Comparison of ENCODE assay signal across 18 cellular contexts in the genomic region with DNA sequence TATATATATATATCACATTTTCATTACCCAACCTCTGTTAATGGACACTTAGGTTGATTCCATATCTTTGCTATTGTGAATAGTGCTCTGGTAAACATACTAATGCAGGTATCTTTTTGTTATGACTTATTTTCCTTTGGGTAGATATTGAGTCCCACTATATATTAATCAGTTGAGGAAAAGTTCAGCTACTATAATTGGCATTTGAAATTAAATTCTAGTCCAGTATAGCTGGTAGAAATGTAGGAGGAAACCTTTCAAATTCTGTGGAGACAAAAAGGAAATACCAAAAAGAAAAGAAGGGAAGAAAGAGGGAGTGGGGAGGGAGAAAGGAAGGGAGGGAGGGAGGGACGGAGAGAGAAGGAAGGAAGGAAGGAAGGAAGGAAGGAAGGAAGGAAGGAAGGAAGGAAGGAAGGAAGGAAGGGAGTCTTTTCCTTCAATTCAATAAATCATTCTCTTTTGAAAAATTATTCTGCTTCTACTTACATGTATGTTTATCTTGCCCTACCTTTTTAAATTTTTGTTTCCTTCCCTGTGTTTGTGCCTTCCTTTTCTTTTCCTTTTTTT.
DNase-seq lines count a peak whose midpoint lies in the region; ATAC-seq, FAIRE-seq and TF ChIP-seq lines count a peak whose summit lies in the region.
"Had no signal": no experiment of that assay in that cellular context is flagged by ENCODE, and none has a peak within 500 bp of the region (broad histone marks: within the 10 kb centered on the region; RNA-seq: fewer than 3 reads in every experiment).

No MANE protein-coding gene starts in this region.

- H3K9me3 ChIP-seq in A673 (ENCODE audit: low read depth, low read length, poor library complexity, severe bottlenecking) (no peaks in the 10 kb centered on the region), HEK293 (ENCODE audit: control insufficient read depth, insufficient read depth, low read depth, low read length) (no peaks in the 10 kb centered on the region), K562 (replicated peaks; ENCODE audit: control insufficient read depth, insufficient read depth, low read depth, low read length) (no peaks in the 10 kb centered on the region), esophagus muscularis mucosa (no peaks in the 10 kb centered on the region)
- H3K9me3 ChIP-seq: BLaER1 treated with 17β-estradiol and CSF1 and Interleukin-3, amounts not matched to agents 10 nM and 100 nM; Caco-2 had no signal

- DNase-seq in A673 (ENCODE audit: low spot score) = peak; percentile 79
- no peak for DNase-seq in K562 (ENCODE audit: extremely low read depth in 1 of 4, low spot score in 3 of 4)
- DNase-seq in esophagus muscularis mucosa (ENCODE audit: extremely low spot score) = no peak
- DNase-seq: 8988T; AML-193; Caco-2; Calu3; CD4-positive, alpha-beta T cell; CD8-positive, alpha-beta T cell; DMS79 treated with DMSO at 0.1 percent for 48 hours; GF-D8 had no signal

- TF ChIP-seq EP300 in K562 (IDR thresholded peaks at IDR 0.05; ENCODE audit: low read length) (no peak), esophagus muscularis mucosa (IDR thresholded peaks at IDR 0.05) (no peak)

- no peak for TF ChIP-seq RAD21 in K562 (CRISPR knock-in tag; conservative IDR thresholded peaks at IDR 0.05 in 1 of 2, IDR thresholded peaks at IDR 0.05 in 1 of 2)

- intact Hi-C loops in A673 (cut with micrococcal nuclease; ENCODE audit: unreplicated experiment) (loop anchor here (1.0 to 10.0 kb wide), 2 partner anchors 248 to 347 kb away; no protein-coding TSS in a partner anchor), K562 (cut with micrococcal nuclease) (no loop called here), esophagus muscularis mucosa (cut with DNase I) (no loop called here)

- FAIRE-seq in K562 (lab: Jason Lieb, UNC) = no peak
- FAIRE-seq: A204.1, G401.6, GM12891 had no signal

- no peak overlapping the region for H3K4me2 ChIP-seq in K562 (ENCODE audit: insufficient read depth, low read length)
- H3K4me2 ChIP-seq: BLaER1 treated with 17β-estradiol and CSF1 and Interleukin-3, amounts not matched to agents 10 nM and 100 nM had no signal

- H3K9ac ChIP-seq in K562 (ENCODE audit: insufficient read depth in 1 of 2, low read depth in 2 of 2, low read length in 2 of 2) = no peak overlapping the region
- H3K9ac ChIP-seq: BLaER1 treated with 17β-estradiol and CSF1 and Interleukin-3, amounts not matched to agents 10 nM and 100 nM had no signal

- H3K9me1 ChIP-seq in K562 (ENCODE audit: control insufficient read depth, insufficient read depth, low read length) = no peaks in the 10 kb centered on the region

- H3K36me3 ChIP-seq in A673 (ENCODE audit: insufficient read depth, low read length, poor library complexity, severe bottlenecking) (peaks cover 48% of the 10 kb centered on the region), HEK293 (ENCODE audit: control insufficient read depth in 2 of 2, insufficient read depth in 1 of 2, low read length in 2 of 2) (no peaks in the 10 kb centered on the region), K562 (ENCODE audit: control insufficient read depth, insufficient read depth, low read length) (no peaks in the 10 kb centered on the region), esophagus muscularis mucosa (peaks cover 0 to 17% (median 0%) of the 10 kb centered on the region in 4 donors)
- H3K36me3 ChIP-seq: BLaER1 treated with 17β-estradiol and CSF1 and Interleukin-3, amounts not matched to agents 10 nM and 100 nM had no signal

- BruUV-seq in A673 (replicated peaks; lab: Mats Ljungman, UMichigan) (no TSS peak), K562 (replicated peaks; lab: Mats Ljungman, UMichigan) (no TSS peak)

- no CpG with 5 or more reads among the region's 1 CpG for WGBS in K562 (ENCODE audit: insufficient coverage, low coverage, missing lambda C conversion rate)
- WGBS in esophagus muscularis mucosa = 71% methylated on average over 1 of the region's 1 CpG

- ATAC-seq in K562 (no peak), GM18907 (IDR thresholded peaks at IDR 0.05; ENCODE audit: unreplicated experiment) (no peak)
- ATAC-seq: CD8-positive, alpha-beta T cell had no signal

- H3K27ac ChIP-seq in A673 (ENCODE audit: low read depth, low read length, poor library complexity, severe bottlenecking) (peak overlapping the region; percentile 77), HEK293 (ENCODE audit: extremely low read depth, low read depth, low read length) (no peak overlapping the region), K562 (ENCODE audit: extremely low read depth, low read depth, low read length) (no peak overlapping the region), esophagus muscularis mucosa (replicated peaks in 1 of 4) (no peak overlapping the region)
- H3K27ac ChIP-seq: BLaER1 treated with 17β-estradiol and CSF1 and Interleukin-3, amounts not matched to agents 10 nM and 100 nM; C4-2B had no signal

- H3K4me1 ChIP-seq in A673 (ENCODE audit: insufficient read depth, low read length, poor library complexity, severe bottlenecking) = peaks cover 54% of the 10 kb centered on the region
- H3K4me1 ChIP-seq in HEK293 (ENCODE audit: control insufficient read depth, insufficient read depth, low read length) = no peaks in the 10 kb centered on the region
- H3K4me1 ChIP-seq in K562 (replicated peaks in 1 of 2; ENCODE audit: control insufficient read depth in 2 of 2, insufficient read depth in 2 of 2, low read length in 2 of 2) = peaks cover 0 to 7% of the 10 kb centered on the region in 2 experiments; a peak in 1 of 5 replicates
- peaks cover 0 to 20% (median 15%) of the 10 kb centered on the region in 4 donors for H3K4me1 ChIP-seq in esophagus muscularis mucosa
- H3K4me1 ChIP-seq: Caco-2 had no signal

- TF ChIP-seq CTCF in A673 (conservative IDR thresholded peaks at IDR 0.05; ENCODE audit: low read depth, low read length) = no peak
- no peak for TF ChIP-seq CTCF in HEK293 (tag by site-specific recombination; IDR thresholded peaks at IDR 0.05)
- no peak for TF ChIP-seq CTCF in K562 (IDR thresholded peaks at IDR 0.05 in 2 of 3, conservative IDR thresholded peaks at IDR 0.05 in 1 of 3; ENCODE audit: insufficient read depth in 2 of 3, low read depth in 1 of 3, low read length in 3 of 3)
- TF ChIP-seq CTCF in esophagus muscularis mucosa (IDR thresholded peaks at IDR 0.05) = no peak

- no peaks in the 10 kb centered on the region for H4K20me1 ChIP-seq in K562 (replicated peaks; ENCODE audit: control insufficient read depth, insufficient read depth, low read length)
- H4K20me1 ChIP-seq: BLaER1 treated with 17β-estradiol and CSF1 and Interleukin-3, amounts not matched to agents 10 nM and 100 nM had no signal

- H3K79me2 ChIP-seq in K562 (ENCODE audit: control insufficient read depth, insufficient read depth, low read length) = no peaks in the 10 kb centered on the region

- CTCF ChIA-PET in A673 (lab: Charles Lee) (no interaction called here), HEK293 (lab: Yijun Ruan, JAX) (interaction anchor here (0.7 kb wide), 2 partner anchors 262 to 342 kb away, joined by 3 to 5 read pairs; no protein-coding TSS in a partner anchor), K562 (lab: Yijun Ruan, JAX; ENCODE audit: low intra/inter-chr PET ratio) (no interaction called here)

- in situ Hi-C loops in K562 (cut with MboI) = no loop called here

- TF ChIP-seq POLR2A in K562 (conservative IDR thresholded peaks at IDR 0.05) = no peak
- TF ChIP-seq POLR2A in esophagus muscularis mucosa (IDR thresholded peaks at IDR 0.05; ENCODE audit: low read depth) = no peak

- H3K27me3 ChIP-seq in A673 (replicated peaks; ENCODE audit: insufficient read depth, low read depth, low read length, poor library complexity) = no peaks in the 10 kb centered on the region
- no peaks in the 10 kb centered on the region for H3K27me3 ChIP-seq in K562 (ENCODE audit: control insufficient read depth in 2 of 2, insufficient read depth in 2 of 2, low read length in 2 of 2)
- no peaks in the 10 kb centered on the region for H3K27me3 ChIP-seq in esophagus muscularis mucosa
- H3K27me3 ChIP-seq: BLaER1 treated with 17β-estradiol and CSF1 and Interleukin-3, amounts not matched to agents 10 nM and 100 nM had no signal

- H2AFZ ChIP-seq in K562 (ENCODE audit: low read depth, low read length) = no peak overlapping the region; the same call in 1 of the 2 replicates

- POLR2A ChIA-PET in A673 (lab: Charles Lee; ENCODE audit: low non-redundant PET) = no interaction called here
- POLR2A ChIA-PET in HEK293 (lab: Yijun Ruan, JAX) = no interaction called here
- POLR2A ChIA-PET in K562 (lab: Yijun Ruan, JAX) = no interaction called here

- H3K4me3 ChIP-seq in A673 (ENCODE audit: low read depth, low read length, poor library complexity, severe bottlenecking) = no peak overlapping the region
- H3K4me3 ChIP-seq in HEK293 (ENCODE audit: low read depth, low read length) = no peak overlapping the region
- H3K4me3 ChIP-seq in K562 = no peak overlapping the region
- no peak overlapping the region for H3K4me3 ChIP-seq in esophagus muscularis mucosa
- H3K4me3 ChIP-seq: BLaER1 treated with 17β-estradiol and CSF1 and Interleukin-3, amounts not matched to agents 10 nM and 100 nM had no signal

TF ChIP-seq in HEK293, 187 proteins besides CTCF, POLR2A, EP300 and RAD21:
- TF ChIP-seq ZNF548 (tag by site-specific recombination; IDR thresholded peaks at IDR 0.05) (no peak), ZNF366 (tag by site-specific recombination; conservative IDR thresholded peaks at IDR 0.05) (0 out of 2 replicates have a peak, but pooled peaks have one; percentile 18)

TF ChIP-seq in K562, 482 proteins besides CTCF, POLR2A, EP300 and RAD21 (continues in another document):
- no peak for TF ChIP-seq JUND (IDR thresholded peaks at IDR 0.05; ENCODE audit: borderline replicate concordance, low read depth, low read length)
- no peak for TF ChIP-seq JUND (tag; IDR thresholded peaks at IDR 0.05; ENCODE audit: borderline replicate concordance, low read depth, low read length)
- TF ChIP-seq HMG20B (CRISPR knock-in tag; IDR thresholded peaks at IDR 0.05) = no peak
- peak; percentile 94 for TF ChIP-seq PCBP2 (IDR thresholded peaks at IDR 0.05; ENCODE audit: low read depth, low read length, poor library complexity, severe bottlenecking)
